9 cellular contexts compared by ENCODE assay signal in the genomic region with DNA sequence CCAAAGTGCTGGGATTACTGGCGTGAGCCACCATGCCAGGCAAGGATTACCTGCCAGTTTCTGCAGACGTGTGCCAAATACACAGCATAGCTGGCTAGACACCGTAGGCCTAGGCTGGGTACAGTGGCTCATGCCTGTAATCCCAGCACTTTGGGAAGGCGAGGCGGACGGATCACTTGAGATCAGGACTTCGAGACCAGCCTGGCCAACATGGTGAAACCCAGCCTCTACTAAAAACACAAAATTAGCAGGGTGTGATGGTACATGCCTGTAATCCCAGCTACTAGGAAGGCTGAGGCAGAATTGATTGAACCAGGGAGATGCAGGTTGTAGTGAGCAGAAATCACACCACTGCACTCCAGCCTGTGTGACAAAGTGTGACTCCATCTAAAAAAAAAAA. TPM values are rescaled to one million over a fixed set of nuclear protein-coding genes. Genes with fewer than 3 reads are reported as not detected.
A peak's percentile ranks its signal among the peaks of the same experiment; 100 is the strongest.
DNase-seq lines count a peak whose midpoint lies in the region; ATAC-seq and TF ChIP-seq lines count a peak whose summit lies in the region.
"Had no signal": no experiment of that assay in that cellular context is flagged by ENCODE, and none has a peak within 500 bp of the region (broad histone marks: within the 10 kb centered on the region; RNA-seq: fewer than 3 reads in every experiment).

No MANE protein-coding gene starts in this region.

- TF ChIP-seq CTCF in CD14-positive monocyte (IDR thresholded peaks at IDR 0.05) (no peak), chondrocyte (IDR thresholded peaks at IDR 0.05) (no peak), natural killer cell (IDR thresholded peaks at IDR 0.05) (no peak)

- H3K27ac Mint-ChIP-seq in CD14-positive monocyte (peak overlapping the region in 6 of 7 donors; percentile 37 to 97 (median 80)), chondrocyte (ENCODE audit: unreplicated experiment) (peak overlapping the region; percentile 12), natural killer cell (peak overlapping the region; percentile 93 to 98)

- DNase-seq in CD14-positive monocyte (ENCODE audit: low spot score) (no peak), NAMALWA (ENCODE audit: low spot score) (peak; percentile 39), chondrocyte (ENCODE audit: low spot score) (no peak), natural killer cell (no peak), NCI-H345 (lab: John Stamatoyannopoulos, UW) (no peak), HK-2 (ENCODE audit: unreplicated experiment) (no peak), mucosa of gallbladder (ENCODE audit: low spot score) (no peak), CD1c-positive myeloid dendritic cell (ENCODE audit: extremely low spot score) (no peak)
- DNase-seq: effector CD8-positive, alpha-beta T cell had no signal

- H3K4me3 Mint-ChIP-seq in CD14-positive monocyte (peak overlapping the region; percentile 92 to 96), chondrocyte (ENCODE audit: unreplicated experiment) (peak overlapping the region; percentile 91), natural killer cell (peak overlapping the region; percentile 95)

- intact Hi-C loops in CD14-positive monocyte (cut with micrococcal nuclease), result loop anchor here in 1 of 2 donors (5.0 kb wide), 1 partner anchor 39 kb away; no protein-coding TSS in a partner anchor
- intact Hi-C loops in natural killer cell (cut with micrococcal nuclease), result no loop called here

- peaks cover 31% of the 10 kb centered on the region for H3K4me1 Mint-ChIP-seq in CD14-positive monocyte
- peaks cover 30% of the 10 kb centered on the region for H3K4me1 Mint-ChIP-seq in chondrocyte (ENCODE audit: low read depth)
- H3K4me1 Mint-ChIP-seq in natural killer cell, result peaks cover 18% of the 10 kb centered on the region in 2 donors

- H3K27me3 Mint-ChIP-seq in CD14-positive monocyte (ENCODE audit: low read depth in 3 of 3), result no peaks in the 10 kb centered on the region
- no peaks in the 10 kb centered on the region for H3K27me3 Mint-ChIP-seq in chondrocyte (ENCODE audit: low read depth)
- H3K27me3 Mint-ChIP-seq in natural killer cell (ENCODE audit: low read depth in 2 of 2), result no peaks in the 10 kb centered on the region

- peaks cover 0 to 2% (median 0%) of the 10 kb centered on the region in 7 donors for H3K9me3 Mint-ChIP-seq in CD14-positive monocyte
- H3K9me3 Mint-ChIP-seq in chondrocyte (ENCODE audit: low read depth), result no peaks in the 10 kb centered on the region
- H3K9me3 Mint-ChIP-seq in natural killer cell, result no peaks in the 10 kb centered on the region

- ATAC-seq in natural killer cell, result no peak

- H3K36me3 Mint-ChIP-seq in CD14-positive monocyte (peaks cover 29 to 34% of the 10 kb centered on the region in 2 donors), chondrocyte (ENCODE audit: low read depth) (peaks cover 16% of the 10 kb centered on the region), natural killer cell (no peaks in the 10 kb centered on the region)

RNA-seq across cellular contexts. Expression of a gene that starts 0.9 kb away (rescaled TPM):
- polyA plus RNA-seq in CD14-positive monocyte, result 10 to 100 TPM; 33.5 to 42.1 TPM
- total RNA-seq in chondrocyte, result 11.0 to 18.4 TPM (median 11.3 TPM) in 3 replicates
- 10 to 100 TPM; 16.9 to 26.5 (median 20.5) TPM for total RNA-seq in natural killer cell
- total RNA-seq in mucosa of gallbladder, result 19.6 TPM

RNA-seq across cellular contexts. Expression of a gene that starts 35.9 kb away (rescaled TPM):
- polyA plus RNA-seq in CD14-positive monocyte, result 1 to 10 TPM; 1.1 to 1.3 TPM
- 27.0 to 33.0 TPM (median 32.6 TPM) in 3 replicates for total RNA-seq in chondrocyte
- total RNA-seq in natural killer cell, result 10 to 100 TPM in 2 of 3 donors, 1 to 10 TPM in 1; 8.5 to 14.7 (median 10.5) TPM
- total RNA-seq in mucosa of gallbladder, result 71.7 TPM

RNA-seq across cellular contexts. Expression of a gene that starts 43.5 kb away (rescaled TPM):
- polyA plus RNA-seq in CD14-positive monocyte, result 100 to 1,000 TPM; 349 to 355 TPM
- total RNA-seq in chondrocyte (0.56 to 1.5 TPM (median 1.2 TPM) in 3 replicates), natural killer cell (100 to 1,000 TPM; 124 to 163 (median 145) TPM), mucosa of gallbladder (25.1 TPM)

Comparison
In these comparisons a context has a peak if more than half of its experiments do, and no peak if none do; other contexts are left out.
1. H3K27ac Mint-ChIP-seq: peak in every context shown above with its lines; median percentile 96 in natural killer cell; 80 in CD14-positive monocyte; 12 in chondrocyte.
2. RNA of a gene that starts 43.5 kb away (total RNA-seq): 124 to 163 TPM in natural killer cell and 25.1 TPM in mucosa of gallbladder (single experiment); 0.56 to 1.5 TPM in chondrocyte; every median in the first group is over 10 times any median in the second.
3. Peak in every context shown above with its lines, with median percentiles within 50 percentile points of each other: H3K4me3 Mint-ChIP-seq.